In the genomic region with DNA sequence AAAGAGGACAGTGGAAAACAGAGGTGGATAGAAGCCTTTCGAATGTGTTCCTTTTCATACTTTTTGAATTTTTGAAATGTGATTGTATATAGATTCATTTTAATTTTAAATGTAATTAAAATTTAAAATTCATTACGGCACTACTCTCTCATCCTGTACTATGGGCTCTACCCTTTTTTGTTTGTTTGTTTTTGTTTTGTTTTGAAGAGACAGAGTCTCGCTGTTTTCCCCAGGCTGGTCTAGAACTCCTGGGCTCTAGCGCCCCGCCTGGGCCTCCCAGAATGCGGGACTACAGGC, we compare ENCODE assay signal across 8 cellular contexts. TPM values are rescaled to one million over a fixed set of nuclear protein-coding genes. Genes with fewer than 3 reads are reported as not detected.
DNase-seq lines count a peak whose midpoint lies in the region; ATAC-seq, FAIRE-seq and TF ChIP-seq lines count a peak whose summit lies in the region.

No MANE protein-coding gene starts in this region.

- TF ChIP-seq CTCF in A549 (IDR thresholded peaks at IDR 0.05), result no peak
- no peak for TF ChIP-seq CTCF in HL-60 (IDR thresholded peaks at IDR 0.05; ENCODE audit: insufficient read depth, low read length)
- TF ChIP-seq CTCF in MCF 10A (IDR thresholded peaks at IDR 0.05; ENCODE audit: unreplicated experiment), result no peak

- TF ChIP-seq POLR2A in A549 (IDR thresholded peaks at IDR 0.05; ENCODE audit: low read length), result no peak
- TF ChIP-seq POLR2A in GM12891 (IDR thresholded peaks at IDR 0.05; ENCODE audit: low read depth, low read length), result no peak

- H3K9me3 ChIP-seq in A549, result no peaks in the 10 kb centered on the region

- peak overlapping the region; percentile 86 for H3K9ac ChIP-seq in mesendoderm (ENCODE audit: low read length)

- peak overlapping the region; percentile 97 for H3K27ac ChIP-seq in A549
- peak overlapping the region; percentile 82 for H3K27ac ChIP-seq in HL-60 (replicated peaks)
- peak overlapping the region; percentile 94 for H3K27ac ChIP-seq in mesendoderm (ENCODE audit: low read depth, low read length)

- BruUV-seq in MCF 10A (replicated peaks; lab: Mats Ljungman, UMichigan), result no TSS peak

- H3K9me3 Mint-ChIP-seq in MCF 10A (ENCODE audit: unreplicated experiment), result no peaks in the 10 kb centered on the region

- H3K4me2 ChIP-seq in A549, result peak overlapping the region; percentile 75
- H3K4me2 ChIP-seq in mesendoderm (ENCODE audit: low read length), result no peak overlapping the region

- no peak overlapping the region for H3K4ac ChIP-seq in mesendoderm (ENCODE audit: low read depth, low read length)

- POLR2A ChIA-PET in A549 (lab: Yijun Ruan, JAX), result interaction anchor here (1.4 to 2.4 kb wide), 8 partner anchors 10 to 468 kb away, joined by 3 to 51 read pairs (median 6); partner anchors contain the start of gene HDHD5
- POLR2A ChIA-PET in MCF 10A (lab: Yijun Ruan, JAX), result interaction anchor here (0.8 to 2.8 kb wide), 9 partner anchors 12 to 331 kb away, joined by 3 to 51 read pairs (median 5); partner anchors contain the start of gene HDHD5

- H2BK5ac ChIP-seq in mesendoderm (ENCODE audit: low read length), result no peak overlapping the region

- no peak for TF ChIP-seq EP300 in A549 (IDR thresholded peaks at IDR 0.05)

- H3K27ac Mint-ChIP-seq in MCF 10A (ENCODE audit: low read depth, unreplicated experiment), result peak overlapping the region; percentile 99

- H3K4me3 Mint-ChIP-seq in MCF 10A (ENCODE audit: unreplicated experiment), result peak overlapping the region; percentile 91

- no peaks in the 10 kb centered on the region for H3K36me3 ChIP-seq in mesendoderm (ENCODE audit: control insufficient read depth, insufficient read depth, low read length)

- H3K18ac ChIP-seq in mesendoderm (ENCODE audit: low read length), result no peak overlapping the region

- DNase-seq in A549 (ENCODE audit: low read depth in 1 of 2, low spot score in 1 of 2) (no peak), HL-60 (ENCODE audit: low read depth in 1 of 2, low spot score in 1 of 2) (no peak), MCF 10A (ENCODE audit: unreplicated experiment) (no peak), mesendoderm (no peak), NCI-H1436 (lab: John Stamatoyannopoulos, UW) (no peak), GM12891 (ENCODE audit: insufficient read length, low spot score) (no peak), hippocampal formation (lab: John Stamatoyannopoulos, UW) (no peak)

- ATAC-seq in A549, result no peak; a peak in 3 of 6 replicates
- ATAC-seq in HG03108 (IDR thresholded peaks at IDR 0.05; ENCODE audit: unreplicated experiment), result no peak

- no peak overlapping the region for H2BK120ac ChIP-seq in mesendoderm (ENCODE audit: low read depth, low read length)

- no peak for FAIRE-seq in A549 (lab: Jason Lieb, UNC)
- FAIRE-seq in GM12891 (lab: Jason Lieb, UNC), result no peak

- H3K4me1 Mint-ChIP-seq in MCF 10A (ENCODE audit: insufficient read depth, unreplicated experiment), result peaks cover 6% of the 10 kb centered on the region

- no peak overlapping the region for H2BK15ac ChIP-seq in mesendoderm (replicated peaks; ENCODE audit: low read depth)

- H3K27me3 ChIP-seq in HL-60 (ENCODE audit: insufficient read depth, poor library complexity, severe bottlenecking) (no peaks in the 10 kb centered on the region), mesendoderm (ENCODE audit: insufficient read depth, low read length, poor library complexity) (no peaks in the 10 kb centered on the region)

- CTCF ChIA-PET in A549 (lab: Yijun Ruan, JAX), result interaction anchor here (0.7 to 3.7 kb wide), 60 partner anchors 10 to 614 kb away, joined by 3 to 89 read pairs (median 6); partner anchors contain the start of genes ADA2 and HDHD5
- CTCF ChIA-PET in MCF 10A (lab: Yijun Ruan, JAX), result interaction anchor here (0.6 to 4.7 kb wide), 46 partner anchors 10 to 366 kb away, joined by 3 to 189 read pairs (median 7); partner anchors contain the start of genes ADA2 and HDHD5

- H3K79me1 ChIP-seq in mesendoderm (ENCODE audit: low read length), result no peaks in the 10 kb centered on the region

- no peak overlapping the region for H2AK5ac ChIP-seq in mesendoderm (ENCODE audit: low read length)

- no peak overlapping the region for H3K23ac ChIP-seq in mesendoderm (ENCODE audit: low read length)

- no peak overlapping the region for H4K8ac ChIP-seq in mesendoderm (ENCODE audit: low read depth, low read length)

- H3K79me2 ChIP-seq in mesendoderm (ENCODE audit: control insufficient read depth, insufficient read depth, low read length), result no peaks in the 10 kb centered on the region

- H3K56ac ChIP-seq in mesendoderm (ENCODE audit: low read length), result peak overlapping the region; percentile 95

- no peaks in the 10 kb centered on the region for H3K27me3 Mint-ChIP-seq in MCF 10A (ENCODE audit: insufficient read depth, unreplicated experiment)

- H3K36me3 Mint-ChIP-seq in MCF 10A (ENCODE audit: insufficient read depth, unreplicated experiment), result no peaks in the 10 kb centered on the region

- no peak overlapping the region for H4K5ac ChIP-seq in mesendoderm (ENCODE audit: low read length)

- WGBS in A549 (ENCODE audit: missing lambda C conversion rate), result 18% methylated on average over 6 of the region's 6 CpGs
- WGBS in mesendoderm (ENCODE audit: extremely low coverage, insufficient coverage, low lambda C conversion rate), result no CpG with 5 or more reads among the region's 6 CpGs

- peak in 1 of 2 experiments; percentile 10; a peak in 1 of 5 replicates for TF ChIP-seq RAD21 in A549 (conservative IDR thresholded peaks at IDR 0.05 in 1 of 2, IDR thresholded peaks at IDR 0.05 in 1 of 2)

- H3K4me3 ChIP-seq in A549 (peak overlapping the region; percentile 64), HL-60 (replicated peaks; ENCODE audit: insufficient read depth, low read length) (peak overlapping the region; percentile 69), mesendoderm (ENCODE audit: low read length) (no peak overlapping the region)

- H3K4me1 ChIP-seq in A549, result no peaks in the 10 kb centered on the region
- no peaks in the 10 kb centered on the region for H3K4me1 ChIP-seq in mesendoderm (ENCODE audit: control insufficient read depth, low read depth, low read length)

- intact Hi-C loops in MCF 10A (cut with micrococcal nuclease), result loop anchor here (1.0 to 5.0 kb wide), 4 partner anchors 12 to 330 kb away; partner anchors contain the start of gene HDHD5

TF ChIP-seq in A549, 52 proteins besides CTCF, POLR2A, EP300 and RAD21 (continues in another document):
- TF ChIP-seq FOXS1 (CRISPR knock-in tag; IDR thresholded peaks at IDR 0.05) (no peak), HEYL (CRISPR knock-in tag; IDR thresholded peaks at IDR 0.05) (no peak), E2F6 (IDR thresholded peaks at IDR 0.05; ENCODE audit: borderline replicate concordance, low read depth) (no peak), EHF (CRISPR knock-in tag; IDR thresholded peaks at IDR 0.05) (no peak)

TF ChIP-seq in GM12891, 5 proteins besides CTCF, POLR2A, EP300 and RAD21:
- TF ChIP-seq POLR2AphosphoS5 (IDR thresholded peaks at IDR 0.05; ENCODE audit: low read depth, low read length) (no peak), SPI1 (IDR thresholded peaks at IDR 0.05; ENCODE audit: low read depth, low read length) (no peak), POU2F2 (IDR thresholded peaks at IDR 0.05; ENCODE audit: low read depth, low read length) (no peak), TAF1 (IDR thresholded peaks at IDR 0.05; ENCODE audit: low read depth, low read length) (no peak), PAX5 (IDR thresholded peaks at IDR 0.05; ENCODE audit: insufficient read depth, low read length, severe bottlenecking) (no peak)

RNA-seq across cellular contexts. Expression of gene HDHD5, which starts 11.9 kb away (rescaled TPM):
- polyA plus RNA-seq in A549 (2011; rRNA removed) (19.7 and 27.3 TPM in 2 replicates), A549 (2017; fragmentation: RNase III; extraction: RNeasy Plus Mini Kit Qiagen cat#74134 plus additional on column Dnase treatment) (31.0 to 35.5 TPM (median 34.9 TPM) in 3 replicates)
- polyA plus RNA-seq in A549 (2012; cell fraction: cytosol; rRNA removed), result 50.3 and 57.6 TPM in 2 replicates
- polyA plus RNA-seq in A549 (2012; cell fraction: nucleus; rRNA removed), result 74.5 and 76.5 TPM in 2 replicates
- 20.4 and 25.1 TPM in 2 replicates for polyA minus RNA-seq in A549 (2011; rRNA and poly(A)+ RNA removed)
- total RNA-seq in MCF 10A (2022), result 38.7 and 51.8 TPM in 2 replicates
- polyA plus RNA-seq in mesendoderm (2013, experiment 1 of 2), result 30.6 TPM
- polyA plus RNA-seq in mesendoderm (2013, experiment 2 of 2), result 29.4 TPM
- polyA plus RNA-seq in GM12891 (2012; ENCODE audit: low read depth, missing spikeins), result 29.7 TPM

RNA-seq across cellular contexts. Expression of gene ADA2, which starts 48.3 kb away (rescaled TPM):
- 0.08 and 0.10 TPM in 2 replicates for polyA plus RNA-seq in A549 (2011; rRNA removed)
- polyA plus RNA-seq in A549 (2012; cell fraction: cytosol; rRNA removed), result 0.01 and 0.05 TPM in 2 replicates
- not detected in 2 replicates for polyA plus RNA-seq in A549 (2012; cell fraction: nucleus; rRNA removed)
- not detected in 3 replicates for polyA plus RNA-seq in A549 (2017; fragmentation: RNase III; extraction: RNeasy Plus Mini Kit Qiagen cat#74134 plus additional on column Dnase treatment)
- not detected in 2 replicates for polyA minus RNA-seq in A549 (2011; rRNA and poly(A)+ RNA removed)
- total RNA-seq in MCF 10A (2022), result not detected in 2 replicates
- polyA plus RNA-seq in mesendoderm (2013, experiment 1 of 2), result 14.9 TPM
- polyA plus RNA-seq in mesendoderm (2013, experiment 2 of 2), result 15.2 TPM
- 5.3 TPM for polyA plus RNA-seq in GM12891 (2012; ENCODE audit: low read depth, missing spikeins)

RNA-seq across cellular contexts. Expression of gene TMEM121B, which starts 49.8 kb away (rescaled TPM):
- polyA plus RNA-seq in A549 (2011; rRNA removed) (0.03 TPM in 1 of 2 replicates, not detected in the other), A549 (2017; fragmentation: RNase III; extraction: RNeasy Plus Mini Kit Qiagen cat#74134 plus additional on column Dnase treatment) (0.03 to 0.08 TPM (median 0.05 TPM) in 3 replicates)
- polyA plus RNA-seq in A549 (2012; cell fraction: cytosol; rRNA removed), result 0.03 TPM in 1 of 2 replicates, not detected in the other
- polyA plus RNA-seq in A549 (2012; cell fraction: nucleus; rRNA removed), result 0.08 and 0.10 TPM in 2 replicates
- not detected in 2 replicates for polyA minus RNA-seq in A549 (2011; rRNA and poly(A)+ RNA removed)
- total RNA-seq in MCF 10A (2022), result 0.07 TPM in 1 of 2 replicates, not detected in the other
- 2.2 TPM for polyA plus RNA-seq in mesendoderm (2013, experiment 1 of 2)
- 2.3 TPM for polyA plus RNA-seq in mesendoderm (2013, experiment 2 of 2)
- 0.08 TPM for polyA plus RNA-seq in GM12891 (2012; ENCODE audit: low read depth, missing spikeins)
